ENCODE assay signal across 20 cellular contexts in genomic region chr6:85494551-85495337, GRCh38. TPM values are rescaled to one million over a fixed set of nuclear protein-coding genes. Genes with fewer than 3 reads are reported as not detected.
DNase-seq lines count a peak whose midpoint lies in the region; ATAC-seq, FAIRE-seq and TF ChIP-seq lines count a peak whose summit lies in the region.
"Had no signal": no experiment of that assay in that cellular context is flagged by ENCODE, and none has a peak within 500 bp of the region (broad histone marks: within the 10 kb centered on the region; RNA-seq: fewer than 3 reads in every experiment).

No MANE protein-coding gene starts in this region.

- BruUV-seq in IMR-90 (replicated peaks; lab: Mats Ljungman, UMichigan): TSS peak; percentile 93

- no peak overlapping the region for H3K27ac ChIP-seq in IMR-90 (ENCODE audit: insufficient read depth, low read length)
- no peak overlapping the region for H3K27ac ChIP-seq in astrocyte (ENCODE audit: low read depth, low read length)
- peak overlapping the region; percentile 23 for H3K27ac ChIP-seq in left lung
- H3K27ac ChIP-seq in coronary artery: no peak overlapping the region
- H3K27ac ChIP-seq: stomach had no signal

- dilution Hi-C loops in IMR-90 (cut with HindIII; ENCODE audit: low sequenced_read_pairs, unreplicated experiment): no loop called here

- H3K27me3 ChIP-seq in IMR-90 (ENCODE audit: control insufficient read depth, insufficient read depth, low read length) (no peaks in the 10 kb centered on the region), astrocyte (ENCODE audit: insufficient read depth, low read length) (no peaks in the 10 kb centered on the region), left lung (no peaks in the 10 kb centered on the region)
- H3K27me3 ChIP-seq: stomach had no signal

- no peak for TF ChIP-seq RAD21 in IMR-90 (IDR thresholded peaks at IDR 0.05; ENCODE audit: low read length)

- WGBS in IMR-90 (ENCODE audit: extremely low coverage in 2 of 2, insufficient read length in 1 of 2), 2 experiments: no CpG with 5 or more reads among the region's 5 CpGs

- H3K18ac ChIP-seq in IMR-90 (ENCODE audit: low read depth, low read length): no peak overlapping the region

- no peak overlapping the region for H4K91ac ChIP-seq in IMR-90 (ENCODE audit: insufficient read depth, low read depth, low read length)

- POLR2A ChIA-PET in IMR-90 (lab: Charles Lee; ENCODE audit: unreplicated experiment): no interaction called here

- H3K9me1 ChIP-seq in IMR-90 (ENCODE audit: insufficient read depth, low read length): 0 out of 2 replicates have a peak, but pooled peaks cover 10% of the 10 kb centered on the region

- H2AK5ac ChIP-seq in IMR-90 (ENCODE audit: low read depth, low read length): no peak overlapping the region

- ATAC-seq in IMR-90 (ENCODE audit: low read depth): peak; percentile 31
- ATAC-seq in left lung: peak; percentile 84
- no peak for ATAC-seq in HG03025 (IDR thresholded peaks at IDR 0.05; ENCODE audit: low FRiP score, unreplicated experiment)

- no peak overlapping the region for H4K5ac ChIP-seq in IMR-90 (ENCODE audit: low read depth, low read length)

- H3K4ac ChIP-seq in IMR-90 (ENCODE audit: low read depth, low read length): no peak overlapping the region

- H2BK15ac ChIP-seq in IMR-90 (ENCODE audit: low read depth, low read length): no peak overlapping the region

- DNase-seq in AG10803 (ENCODE audit: low read depth) (peak; percentile 28), IMR-90 (peak; percentile 66), astrocyte (ENCODE audit: low read depth) (peak; percentile 63), left lung (no peak), coronary artery (ENCODE audit: low spot score) (no peak)
- no peak for DNase-seq in activated naive CD4-positive, alpha-beta T cell (lab: John Stamatoyannopoulos, UW)
- no peak for DNase-seq in stimulated activated naive CD4-positive, alpha-beta T cell treated with Interleukin-2 at 50 U/mL for 16 hours (lab: John Stamatoyannopoulos, UW)
- DNase-seq: activated CD4-positive, alpha-beta T cell treated with anti-CD3 and anti-CD28 coated beads, Interleukin-2, amount 50 U/mL, for 1 hour; activated T-cell treated with anti-CD3 and anti-CD28 coated beads, Interleukin-2, amount 50 U/mL, for 48 hours; KG1; mesendoderm; NCI-H1436; NCI-H345; retina; stomach had no signal

- peaks cover 3 to 6% of the 10 kb centered on the region in 2 experiments; a peak in 2 of 4 replicates for H3K79me1 ChIP-seq in IMR-90 (ENCODE audit: low read depth in 1 of 2, low read length in 2 of 2)

- H3K4me3 ChIP-seq in AG10803 (ENCODE audit: low read length) (no peak overlapping the region), IMR-90 (ENCODE audit: insufficient read depth, low read depth, low read length) (no peak overlapping the region), astrocyte (ENCODE audit: insufficient read depth, low read depth, low read length) (no peak overlapping the region), left lung (no peak overlapping the region), coronary artery (no peak overlapping the region)
- H3K4me3 ChIP-seq: stomach had no signal

- intact Hi-C loops in IMR-90 (cut with micrococcal nuclease): no loop called here
- intact Hi-C loops in left lung (cut with DNase I): no loop called here

- H3K14ac ChIP-seq in IMR-90 (replicated peaks; ENCODE audit: low read depth, low read length): no peak overlapping the region

- H3K36me3 Mint-ChIP-seq in astrocyte (ENCODE audit: low read depth, unreplicated experiment): peaks cover 27% of the 10 kb centered on the region

- no peak overlapping the region for H3K23ac ChIP-seq in IMR-90 (ENCODE audit: low read depth, low read length)

- CTCF ChIA-PET in IMR-90 (lab: Yijun Ruan, JAX): interaction anchor here (0.6 to 3.2 kb wide), 3 partner anchors 12 to 140 kb away, joined by 3 to 12 read pairs (median 3); no protein-coding TSS in a partner anchor

- no peak overlapping the region for H4K8ac ChIP-seq in IMR-90 (ENCODE audit: low read depth in 2 of 2, low read length in 2 of 2)

- H2AFZ ChIP-seq in IMR-90 (replicated peaks; ENCODE audit: low read length, poor library complexity) (no peak overlapping the region), astrocyte (ENCODE audit: low read depth, low read length) (no peak overlapping the region)

- H2BK120ac ChIP-seq in IMR-90 (ENCODE audit: low read depth, low read length): no peak overlapping the region

- no peak overlapping the region for H2BK20ac ChIP-seq in IMR-90 (ENCODE audit: low read depth, low read length)

- no peak overlapping the region for H2AK9ac ChIP-seq in IMR-90 (replicated peaks; ENCODE audit: low read depth, low read length, poor library complexity)

- in situ Hi-C loops in IMR-90 (cut with MboI; ENCODE audit: low sequenced_read_pairs): no loop called here

- H3K27ac Mint-ChIP-seq in astrocyte (ENCODE audit: unreplicated experiment): no peak overlapping the region

- H3K27me3 Mint-ChIP-seq in astrocyte (ENCODE audit: low read depth, unreplicated experiment): no peaks in the 10 kb centered on the region
- H3K27me3 Mint-ChIP-seq: central memory CD8-positive, alpha-beta T cell had no signal

- H3K9me3 Mint-ChIP-seq in astrocyte (ENCODE audit: unreplicated experiment): peaks cover 6% of the 10 kb centered on the region

- FAIRE-seq in astrocyte (lab: Jason Lieb, UNC): no peak
- FAIRE-seq: frontal cortex, TTC549 had no signal

- H4K20me1 ChIP-seq in IMR-90 (ENCODE audit: insufficient read depth, low read length): no peaks in the 10 kb centered on the region
- H4K20me1 ChIP-seq in astrocyte (ENCODE audit: insufficient read depth, low read length): no peaks in the 10 kb centered on the region

- H3K9ac ChIP-seq in IMR-90 (ENCODE audit: low read depth, low read length) (no peak overlapping the region), astrocyte (ENCODE audit: low read length) (no peak overlapping the region)

- no peak overlapping the region for H3K56ac ChIP-seq in IMR-90 (ENCODE audit: extremely low read depth, insufficient read depth, low read length)

- H3K4me3 Mint-ChIP-seq in astrocyte (ENCODE audit: unreplicated experiment): no peak overlapping the region
- H3K4me3 Mint-ChIP-seq: central memory CD8-positive, alpha-beta T cell; neural crest cell had no signal

- H3K9me3 ChIP-seq in IMR-90 (ENCODE audit: control insufficient read depth, insufficient read depth, low read length): no peaks in the 10 kb centered on the region
- peaks cover 5% of the 10 kb centered on the region for H3K9me3 ChIP-seq in astrocyte (ENCODE audit: insufficient read depth, low read depth, low read length)
- H3K9me3 ChIP-seq in left lung: peaks cover 0 to 5% of the 10 kb centered on the region in 2 donors

- peaks cover 24% of the 10 kb centered on the region for H3K36me3 ChIP-seq in IMR-90 (ENCODE audit: control insufficient read depth, insufficient read depth, low read length)
- H3K36me3 ChIP-seq in astrocyte (ENCODE audit: insufficient read depth, low read length): peaks cover 7% of the 10 kb centered on the region
- no peaks in the 10 kb centered on the region for H3K36me3 ChIP-seq in left lung

- H3K4me2 ChIP-seq in IMR-90 (ENCODE audit: low read depth, low read length): no peak overlapping the region
- H3K4me2 ChIP-seq in astrocyte (ENCODE audit: low read length): no peak overlapping the region

- peaks cover 32% of the 10 kb centered on the region for H3K4me1 Mint-ChIP-seq in astrocyte (ENCODE audit: low read depth, unreplicated experiment)
- H3K4me1 Mint-ChIP-seq: neural crest cell had no signal

- TF ChIP-seq POLR2A in IMR-90 (IDR thresholded peaks at IDR 0.05; ENCODE audit: low read depth, low read length): no peak

- TF ChIP-seq CTCF in AG10803 (conservative IDR thresholded peaks at IDR 0.05; ENCODE audit: low read length): no peak
- TF ChIP-seq CTCF in IMR-90 (conservative IDR thresholded peaks at IDR 0.05; ENCODE audit: low read depth, low read length): no peak
- no peak for TF ChIP-seq CTCF in astrocyte (IDR thresholded peaks at IDR 0.05; ENCODE audit: insufficient read depth, low read depth, low read length)
- TF ChIP-seq CTCF in left lung (IDR thresholded peaks at IDR 0.05): no peak
- TF ChIP-seq CTCF in coronary artery (IDR thresholded peaks at IDR 0.05): no peak

- H3K79me2 ChIP-seq in astrocyte (ENCODE audit: insufficient read depth, low read length): no peaks in the 10 kb centered on the region

- peaks cover 4% of the 10 kb centered on the region for H3K4me1 ChIP-seq in IMR-90 (ENCODE audit: control insufficient read depth, insufficient read depth, low read length)
- peaks cover 20% of the 10 kb centered on the region for H3K4me1 ChIP-seq in astrocyte (ENCODE audit: insufficient read depth, low read length)
- H3K4me1 ChIP-seq in left lung: peaks cover 3 to 5% of the 10 kb centered on the region in 2 donors

- peak overlapping the region; percentile 47 for H2BK5ac ChIP-seq in IMR-90 (ENCODE audit: low read depth, low read length, poor library complexity, severe bottlenecking)

TF ChIP-seq in IMR-90, 13 proteins besides CTCF, POLR2A, EP300 and RAD21:
- TF ChIP-seq ELK1 (IDR thresholded peaks at IDR 0.05; ENCODE audit: borderline replicate concordance, low read depth, low read length) (no peak), NFE2L2 (IDR thresholded peaks at IDR 0.05; ENCODE audit: low read depth, low read length) (no peak), CEBPB (IDR thresholded peaks at IDR 0.05; ENCODE audit: low read depth, low read length) (peak; percentile 90)
TF ChIP-seq in IMR-90: peak in this region for 1.

RNA-seq across cellular contexts. Expression of gene NT5E, which starts 44.9 kb away (rescaled TPM):
- 280 and 281 TPM in 2 replicates for total RNA-seq in IMR-90 (2012; rRNA removed)
- polyA plus RNA-seq in IMR-90 (2012; rRNA removed): 153 and 178 TPM in 2 replicates
- 55.3 and 126 TPM in 2 replicates for polyA plus RNA-seq in IMR-90 (2012; cell fraction: cytosol; rRNA removed)
- polyA plus RNA-seq in IMR-90 (2012; cell fraction: nucleus; rRNA removed; ENCODE audit: low replicate concordance): 66.2 and 102 TPM in 2 replicates
- 76.1 and 77.4 TPM in 2 replicates for total RNA-seq in astrocyte
- total RNA-seq in left lung: 1 to 10 TPM; 9.1 to 10.0 TPM

Comparison
In these comparisons a context has a peak if more than half of its experiments do, and no peak if none do; other contexts are left out.
1. DNase-seq: peak in AG10803 (single experiment), IMR-90 (single experiment) and astrocyte (single experiment); none in left lung (0 of 2), activated naive CD4-positive, alpha-beta T cell (0 of 4), coronary artery (single experiment) and stimulated activated naive CD4-positive, alpha-beta T cell treated with Interleukin-2 at 50 U/mL for 16 hours (single experiment).
2. H3K27ac ChIP-seq: peak in left lung (2 of 2); none in IMR-90 (single experiment), astrocyte (single experiment) and coronary artery (0 of 2).